1 cellular context compared by ENCODE assay signal in the genomic region with DNA sequence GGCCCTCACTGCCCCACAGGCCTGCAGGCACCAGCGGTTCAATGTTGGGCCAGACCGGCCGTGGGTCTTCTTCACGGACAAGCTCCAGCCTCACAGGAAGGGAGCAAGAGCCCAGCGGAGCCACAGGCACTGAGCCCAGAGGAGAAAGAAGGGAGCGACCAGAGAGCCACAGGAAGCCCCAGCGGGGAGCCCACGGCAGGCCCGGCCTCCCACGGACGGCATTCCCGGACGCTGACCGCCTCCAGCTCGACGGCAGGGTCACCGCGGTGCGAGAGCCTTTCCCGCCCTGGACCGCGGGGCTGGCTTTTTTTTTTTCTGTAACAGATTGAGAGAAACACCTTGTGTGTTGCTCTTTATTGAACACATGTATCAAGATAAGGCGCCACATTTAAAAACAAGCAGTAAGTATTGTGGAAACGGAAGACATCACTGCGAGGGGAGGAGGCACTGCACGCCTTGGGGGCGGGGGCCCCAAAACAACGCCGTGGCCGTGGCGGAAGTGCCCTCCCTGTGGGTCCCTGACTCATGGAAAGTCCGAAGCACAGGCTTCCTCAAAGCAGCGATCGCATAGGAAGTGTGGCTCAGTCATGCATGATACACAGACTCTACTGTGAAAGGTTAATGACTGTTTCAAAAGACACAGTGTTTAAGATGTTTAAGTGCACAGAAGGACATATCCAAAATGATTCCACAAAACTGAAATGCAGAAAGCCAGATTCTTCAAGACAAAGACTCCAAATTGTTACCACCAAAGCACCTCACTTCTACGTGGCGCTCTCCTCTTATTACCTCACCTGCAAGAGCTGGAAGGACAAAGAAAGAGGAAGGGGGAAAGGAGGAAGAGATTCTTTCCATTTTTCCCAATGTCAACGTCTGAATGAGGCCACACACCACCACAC.
TF ChIP-seq lines count a peak whose summit lies in the region.

No MANE protein-coding gene starts in this region.

TF ChIP-seq in HCT116, 20 proteins besides CTCF, POLR2A, EP300 and RAD21 (continued from another document):
- TF ChIP-seq, protein P1, sequence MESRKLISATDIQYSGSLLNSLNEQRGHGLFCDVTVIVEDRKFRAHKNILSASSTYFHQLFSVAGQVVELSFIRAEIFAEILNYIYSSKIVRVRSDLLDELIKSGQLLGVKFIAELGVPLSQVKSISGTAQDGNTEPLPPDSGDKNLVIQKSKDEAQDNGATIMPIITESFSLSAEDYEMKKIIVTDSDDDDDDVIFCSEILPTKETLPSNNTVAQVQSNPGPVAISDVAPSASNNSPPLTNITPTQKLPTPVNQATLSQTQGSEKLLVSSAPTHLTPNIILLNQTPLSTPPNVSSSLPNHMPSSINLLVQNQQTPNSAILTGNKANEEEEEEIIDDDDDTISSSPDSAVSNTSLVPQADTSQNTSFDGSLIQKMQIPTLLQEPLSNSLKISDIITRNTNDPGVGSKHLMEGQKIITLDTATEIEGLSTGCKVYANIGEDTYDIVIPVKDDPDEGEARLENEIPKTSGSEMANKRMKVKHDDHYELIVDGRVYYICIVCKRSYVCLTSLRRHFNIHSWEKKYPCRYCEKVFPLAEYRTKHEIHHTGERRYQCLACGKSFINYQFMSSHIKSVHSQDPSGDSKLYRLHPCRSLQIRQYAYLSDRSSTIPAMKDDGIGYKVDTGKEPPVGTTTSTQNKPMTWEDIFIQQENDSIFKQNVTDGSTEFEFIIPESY (IDR thresholded peaks at IDR 0.05; ENCODE audit: extremely low read depth, insufficient replicate concordance, low read length): no peak
- TF ChIP-seq CBX3 (IDR thresholded peaks at IDR 0.05; ENCODE audit: low read depth) (no peak), ZFX (IDR thresholded peaks at IDR 0.05) (no peak), ATF3 (IDR thresholded peaks at IDR 0.05) (no peak), SIN3A (IDR thresholded peaks at IDR 0.05; ENCODE audit: low read depth) (no peak), YY1 (IDR thresholded peaks at IDR 0.05; ENCODE audit: extremely low read depth, insufficient replicate concordance, low read depth, low read length) (peak; percentile 33), EGR1 (IDR thresholded peaks at IDR 0.05; ENCODE audit: low read depth) (no peak), ZNF274 (IDR thresholded peaks at IDR 0.05; ENCODE audit: low read depth, low read length) (no peak), ELF1 (IDR thresholded peaks at IDR 0.05; ENCODE audit: borderline replicate concordance, low read depth) (no peak)
